In the genomic region with DNA sequence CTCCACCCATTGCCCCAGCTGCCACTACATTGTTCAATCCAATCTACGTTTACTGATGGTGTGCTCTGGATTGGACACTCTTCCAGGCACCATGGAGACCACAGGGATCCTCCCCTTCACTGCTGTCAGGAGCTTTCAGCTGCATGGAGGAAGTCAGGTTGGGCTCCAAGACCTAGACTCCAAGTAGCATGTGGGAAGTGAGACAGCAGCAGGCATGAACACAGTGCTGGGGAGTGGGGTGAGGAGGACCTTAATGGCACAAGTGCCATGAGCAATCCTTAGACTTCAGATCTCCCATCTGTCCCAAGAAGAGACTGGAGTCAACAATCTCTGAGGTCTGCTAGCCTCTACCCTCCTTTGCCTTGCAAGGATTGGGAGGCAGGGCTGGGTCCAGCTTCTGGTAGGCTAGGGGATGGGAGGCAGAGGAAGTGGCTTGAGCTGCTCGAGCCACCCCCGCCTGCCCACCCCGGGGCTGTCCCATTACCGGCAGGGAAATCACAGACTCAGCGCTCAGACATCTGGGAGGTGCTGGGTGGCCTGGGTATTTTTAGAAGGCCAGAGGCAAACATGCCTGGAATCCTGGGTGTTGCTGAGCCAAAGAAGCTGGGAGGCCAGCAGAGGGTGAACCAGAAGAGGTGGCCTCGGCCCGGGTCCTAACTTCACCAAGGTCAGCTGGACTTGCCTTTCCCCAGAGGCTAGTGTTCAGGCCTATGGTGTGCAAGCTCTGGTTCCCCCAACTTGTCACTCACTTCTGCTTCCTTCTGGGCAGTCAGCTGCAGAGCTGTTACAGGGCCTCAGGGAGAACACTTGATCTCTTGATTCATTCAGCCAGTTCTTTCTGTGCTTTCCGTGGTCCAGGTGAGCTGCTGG, we compare ENCODE assay signal across 1 cellular context.
A peak's percentile ranks its signal among the peaks of the same experiment; 100 is the strongest.
TF ChIP-seq lines count a peak whose summit lies in the region.

No MANE protein-coding gene starts in this region.

TF ChIP-seq in GM12878, 131 proteins besides CTCF, POLR2A, EP300 and RAD21 (continued from another document and continues in another):
- TF ChIP-seq, protein P1, sequence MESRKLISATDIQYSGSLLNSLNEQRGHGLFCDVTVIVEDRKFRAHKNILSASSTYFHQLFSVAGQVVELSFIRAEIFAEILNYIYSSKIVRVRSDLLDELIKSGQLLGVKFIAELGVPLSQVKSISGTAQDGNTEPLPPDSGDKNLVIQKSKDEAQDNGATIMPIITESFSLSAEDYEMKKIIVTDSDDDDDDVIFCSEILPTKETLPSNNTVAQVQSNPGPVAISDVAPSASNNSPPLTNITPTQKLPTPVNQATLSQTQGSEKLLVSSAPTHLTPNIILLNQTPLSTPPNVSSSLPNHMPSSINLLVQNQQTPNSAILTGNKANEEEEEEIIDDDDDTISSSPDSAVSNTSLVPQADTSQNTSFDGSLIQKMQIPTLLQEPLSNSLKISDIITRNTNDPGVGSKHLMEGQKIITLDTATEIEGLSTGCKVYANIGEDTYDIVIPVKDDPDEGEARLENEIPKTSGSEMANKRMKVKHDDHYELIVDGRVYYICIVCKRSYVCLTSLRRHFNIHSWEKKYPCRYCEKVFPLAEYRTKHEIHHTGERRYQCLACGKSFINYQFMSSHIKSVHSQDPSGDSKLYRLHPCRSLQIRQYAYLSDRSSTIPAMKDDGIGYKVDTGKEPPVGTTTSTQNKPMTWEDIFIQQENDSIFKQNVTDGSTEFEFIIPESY (IDR thresholded peaks at IDR 0.05): peak; percentile 29; the same call in 1 of the 2 replicates
- TF ChIP-seq ZBED1 (IDR thresholded peaks at IDR 0.05; ENCODE audit: borderline replicate concordance) (peak; percentile 65; the same call in 1 of the 2 replicates), CBX3 (IDR thresholded peaks at IDR 0.05; ENCODE audit: borderline replicate concordance, low read depth) (no peak), SUPT20H (IDR thresholded peaks at IDR 0.05; ENCODE audit: borderline replicate concordance, control insufficient read depth, low read depth, low read length) (no peak), MEF2A (IDR thresholded peaks at IDR 0.05; ENCODE audit: insufficient read depth, low read depth, low read length) (peak; percentile 60; the same call in 1 of the 2 replicates), STAT3 (IDR thresholded peaks at IDR 0.05; ENCODE audit: low read depth, low read length) (no peak), FOXM1 (IDR thresholded peaks at IDR 0.05; ENCODE audit: low read depth, low read length) (no peak), ASH2L (IDR thresholded peaks at IDR 0.05; ENCODE audit: borderline replicate concordance, low read depth) (no peak), IRF4 (IDR thresholded peaks at IDR 0.05; ENCODE audit: low read depth, low read length) (0 out of 2 replicates have a peak, but pooled peaks have one; percentile 34), ZNF24 (IDR thresholded peaks at IDR 0.05) (no peak), TBL1XR1 (IDR thresholded peaks at IDR 0.05; ENCODE audit: low read depth, low read length) (peak; percentile 44; the same call in 1 of the 2 replicates), HDAC2 (IDR thresholded peaks at IDR 0.05) (no peak), TCF3 (IDR thresholded peaks at IDR 0.05; ENCODE audit: borderline replicate concordance, insufficient read depth, low read depth, low read length) (no peak), BHLHE40 (IDR thresholded peaks at IDR 0.05; ENCODE audit: borderline replicate concordance in 1 of 2, low read depth in 2 of 2, low read length in 1 of 2) (peak; percentile 9 to 44; a peak in 2 of 4 replicates), RUNX3 (IDR thresholded peaks at IDR 0.05; ENCODE audit: low read length) (no peak), NR2F1 (conservative IDR thresholded peaks at IDR 0.05) (peak; percentile 64; the same call in 1 of the 2 replicates), DPF2 (IDR thresholded peaks at IDR 0.05) (peak; percentile 83; the same call in 1 of the 2 replicates), CHD1 (IDR thresholded peaks at IDR 0.05; ENCODE audit: low read depth, low read length) (no peak), IKZF1 (conservative IDR thresholded peaks at IDR 0.05) (peak; percentile 94), BACH1 (IDR thresholded peaks at IDR 0.05; ENCODE audit: borderline replicate concordance) (peak; percentile 0; the same call in 1 of the 2 replicates), ZNF217 (IDR thresholded peaks at IDR 0.05) (no peak), EED (IDR thresholded peaks at IDR 0.05; ENCODE audit: low read depth) (peak; percentile 93), RB1 (IDR thresholded peaks at IDR 0.05; ENCODE audit: borderline replicate concordance) (no peak), ESRRA (IDR thresholded peaks at IDR 0.05; ENCODE audit: low read length) (no peak), TARDBP (IDR thresholded peaks at IDR 0.05; ENCODE audit: borderline replicate concordance) (no peak), GABPA (IDR thresholded peaks at IDR 0.05; ENCODE audit: low read depth) (no peak), RFX5 (IDR thresholded peaks at IDR 0.05; ENCODE audit: low read depth, low read length) (no peak), WRNIP1 (IDR thresholded peaks at IDR 0.05; ENCODE audit: borderline replicate concordance, low read depth, low read length) (0 out of 2 replicates have a peak, but pooled peaks have one; percentile 19), POLR2AphosphoS5 (IDR thresholded peaks at IDR 0.05; ENCODE audit: low read length) (peak; percentile 61), CHD4 (IDR thresholded peaks at IDR 0.05) (no peak)
- TF ChIP-seq, protein P2, sequence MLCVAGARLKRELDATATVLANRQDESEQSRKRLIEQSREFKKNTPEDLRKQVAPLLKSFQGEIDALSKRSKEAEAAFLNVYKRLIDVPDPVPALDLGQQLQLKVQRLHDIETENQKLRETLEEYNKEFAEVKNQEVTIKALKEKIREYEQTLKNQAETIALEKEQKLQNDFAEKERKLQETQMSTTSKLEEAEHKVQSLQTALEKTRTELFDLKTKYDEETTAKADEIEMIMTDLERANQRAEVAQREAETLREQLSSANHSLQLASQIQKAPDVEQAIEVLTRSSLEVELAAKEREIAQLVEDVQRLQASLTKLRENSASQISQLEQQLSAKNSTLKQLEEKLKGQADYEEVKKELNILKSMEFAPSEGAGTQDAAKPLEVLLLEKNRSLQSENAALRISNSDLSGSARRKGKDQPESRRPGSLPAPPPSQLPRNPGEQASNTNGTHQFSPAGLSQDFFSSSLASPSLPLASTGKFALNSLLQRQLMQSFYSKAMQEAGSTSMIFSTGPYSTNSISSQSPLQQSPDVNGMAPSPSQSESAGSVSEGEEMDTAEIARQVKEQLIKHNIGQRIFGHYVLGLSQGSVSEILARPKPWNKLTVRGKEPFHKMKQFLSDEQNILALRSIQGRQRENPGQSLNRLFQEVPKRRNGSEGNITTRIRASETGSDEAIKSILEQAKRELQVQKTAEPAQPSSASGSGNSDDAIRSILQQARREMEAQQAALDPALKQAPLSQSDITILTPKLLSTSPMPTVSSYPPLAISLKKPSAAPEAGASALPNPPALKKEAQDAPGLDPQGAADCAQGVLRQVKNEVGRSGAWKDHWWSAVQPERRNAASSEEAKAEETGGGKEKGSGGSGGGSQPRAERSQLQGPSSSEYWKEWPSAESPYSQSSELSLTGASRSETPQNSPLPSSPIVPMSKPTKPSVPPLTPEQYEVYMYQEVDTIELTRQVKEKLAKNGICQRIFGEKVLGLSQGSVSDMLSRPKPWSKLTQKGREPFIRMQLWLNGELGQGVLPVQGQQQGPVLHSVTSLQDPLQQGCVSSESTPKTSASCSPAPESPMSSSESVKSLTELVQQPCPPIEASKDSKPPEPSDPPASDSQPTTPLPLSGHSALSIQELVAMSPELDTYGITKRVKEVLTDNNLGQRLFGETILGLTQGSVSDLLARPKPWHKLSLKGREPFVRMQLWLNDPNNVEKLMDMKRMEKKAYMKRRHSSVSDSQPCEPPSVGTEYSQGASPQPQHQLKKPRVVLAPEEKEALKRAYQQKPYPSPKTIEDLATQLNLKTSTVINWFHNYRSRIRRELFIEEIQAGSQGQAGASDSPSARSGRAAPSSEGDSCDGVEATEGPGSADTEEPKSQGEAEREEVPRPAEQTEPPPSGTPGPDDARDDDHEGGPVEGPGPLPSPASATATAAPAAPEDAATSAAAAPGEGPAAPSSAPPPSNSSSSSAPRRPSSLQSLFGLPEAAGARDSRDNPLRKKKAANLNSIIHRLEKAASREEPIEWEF (IDR thresholded peaks at IDR 0.05; ENCODE audit: insufficient replicate concordance, low read depth, low read length): no peak
- TF ChIP-seq, protein P3, sequence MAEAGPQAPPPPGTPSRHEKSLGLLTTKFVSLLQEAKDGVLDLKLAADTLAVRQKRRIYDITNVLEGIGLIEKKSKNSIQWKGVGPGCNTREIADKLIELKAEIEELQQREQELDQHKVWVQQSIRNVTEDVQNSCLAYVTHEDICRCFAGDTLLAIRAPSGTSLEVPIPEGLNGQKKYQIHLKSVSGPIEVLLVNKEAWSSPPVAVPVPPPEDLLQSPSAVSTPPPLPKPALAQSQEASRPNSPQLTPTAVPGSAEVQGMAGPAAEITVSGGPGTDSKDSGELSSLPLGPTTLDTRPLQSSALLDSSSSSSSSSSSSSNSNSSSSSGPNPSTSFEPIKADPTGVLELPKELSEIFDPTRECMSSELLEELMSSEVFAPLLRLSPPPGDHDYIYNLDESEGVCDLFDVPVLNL (IDR thresholded peaks at IDR 0.05; ENCODE audit: low read depth, low read length): no peak
- TF ChIP-seq, protein P4, sequence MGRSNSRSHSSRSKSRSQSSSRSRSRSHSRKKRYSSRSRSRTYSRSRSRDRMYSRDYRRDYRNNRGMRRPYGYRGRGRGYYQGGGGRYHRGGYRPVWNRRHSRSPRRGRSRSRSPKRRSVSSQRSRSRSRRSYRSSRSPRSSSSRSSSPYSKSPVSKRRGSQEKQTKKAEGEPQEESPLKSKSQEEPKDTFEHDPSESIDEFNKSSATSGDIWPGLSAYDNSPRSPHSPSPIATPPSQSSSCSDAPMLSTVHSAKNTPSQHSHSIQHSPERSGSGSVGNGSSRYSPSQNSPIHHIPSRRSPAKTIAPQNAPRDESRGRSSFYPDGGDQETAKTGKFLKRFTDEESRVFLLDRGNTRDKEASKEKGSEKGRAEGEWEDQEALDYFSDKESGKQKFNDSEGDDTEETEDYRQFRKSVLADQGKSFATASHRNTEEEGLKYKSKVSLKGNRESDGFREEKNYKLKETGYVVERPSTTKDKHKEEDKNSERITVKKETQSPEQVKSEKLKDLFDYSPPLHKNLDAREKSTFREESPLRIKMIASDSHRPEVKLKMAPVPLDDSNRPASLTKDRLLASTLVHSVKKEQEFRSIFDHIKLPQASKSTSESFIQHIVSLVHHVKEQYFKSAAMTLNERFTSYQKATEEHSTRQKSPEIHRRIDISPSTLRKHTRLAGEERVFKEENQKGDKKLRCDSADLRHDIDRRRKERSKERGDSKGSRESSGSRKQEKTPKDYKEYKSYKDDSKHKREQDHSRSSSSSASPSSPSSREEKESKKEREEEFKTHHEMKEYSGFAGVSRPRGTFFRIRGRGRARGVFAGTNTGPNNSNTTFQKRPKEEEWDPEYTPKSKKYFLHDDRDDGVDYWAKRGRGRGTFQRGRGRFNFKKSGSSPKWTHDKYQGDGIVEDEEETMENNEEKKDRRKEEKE (IDR thresholded peaks at IDR 0.05): no peak
- TF ChIP-seq, protein P5, sequence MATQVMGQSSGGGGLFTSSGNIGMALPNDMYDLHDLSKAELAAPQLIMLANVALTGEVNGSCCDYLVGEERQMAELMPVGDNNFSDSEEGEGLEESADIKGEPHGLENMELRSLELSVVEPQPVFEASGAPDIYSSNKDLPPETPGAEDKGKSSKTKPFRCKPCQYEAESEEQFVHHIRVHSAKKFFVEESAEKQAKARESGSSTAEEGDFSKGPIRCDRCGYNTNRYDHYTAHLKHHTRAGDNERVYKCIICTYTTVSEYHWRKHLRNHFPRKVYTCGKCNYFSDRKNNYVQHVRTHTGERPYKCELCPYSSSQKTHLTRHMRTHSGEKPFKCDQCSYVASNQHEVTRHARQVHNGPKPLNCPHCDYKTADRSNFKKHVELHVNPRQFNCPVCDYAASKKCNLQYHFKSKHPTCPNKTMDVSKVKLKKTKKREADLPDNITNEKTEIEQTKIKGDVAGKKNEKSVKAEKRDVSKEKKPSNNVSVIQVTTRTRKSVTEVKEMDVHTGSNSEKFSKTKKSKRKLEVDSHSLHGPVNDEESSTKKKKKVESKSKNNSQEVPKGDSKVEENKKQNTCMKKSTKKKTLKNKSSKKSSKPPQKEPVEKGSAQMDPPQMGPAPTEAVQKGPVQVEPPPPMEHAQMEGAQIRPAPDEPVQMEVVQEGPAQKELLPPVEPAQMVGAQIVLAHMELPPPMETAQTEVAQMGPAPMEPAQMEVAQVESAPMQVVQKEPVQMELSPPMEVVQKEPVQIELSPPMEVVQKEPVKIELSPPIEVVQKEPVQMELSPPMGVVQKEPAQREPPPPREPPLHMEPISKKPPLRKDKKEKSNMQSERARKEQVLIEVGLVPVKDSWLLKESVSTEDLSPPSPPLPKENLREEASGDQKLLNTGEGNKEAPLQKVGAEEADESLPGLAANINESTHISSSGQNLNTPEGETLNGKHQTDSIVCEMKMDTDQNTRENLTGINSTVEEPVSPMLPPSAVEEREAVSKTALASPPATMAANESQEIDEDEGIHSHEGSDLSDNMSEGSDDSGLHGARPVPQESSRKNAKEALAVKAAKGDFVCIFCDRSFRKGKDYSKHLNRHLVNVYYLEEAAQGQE (IDR thresholded peaks at IDR 0.05; ENCODE audit: low read depth, low read length): no peak
- TF ChIP-seq, protein P6, sequence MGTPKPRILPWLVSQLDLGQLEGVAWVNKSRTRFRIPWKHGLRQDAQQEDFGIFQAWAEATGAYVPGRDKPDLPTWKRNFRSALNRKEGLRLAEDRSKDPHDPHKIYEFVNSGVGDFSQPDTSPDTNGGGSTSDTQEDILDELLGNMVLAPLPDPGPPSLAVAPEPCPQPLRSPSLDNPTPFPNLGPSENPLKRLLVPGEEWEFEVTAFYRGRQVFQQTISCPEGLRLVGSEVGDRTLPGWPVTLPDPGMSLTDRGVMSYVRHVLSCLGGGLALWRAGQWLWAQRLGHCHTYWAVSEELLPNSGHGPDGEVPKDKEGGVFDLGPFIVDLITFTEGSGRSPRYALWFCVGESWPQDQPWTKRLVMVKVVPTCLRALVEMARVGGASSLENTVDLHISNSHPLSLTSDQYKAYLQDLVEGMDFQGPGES (IDR thresholded peaks at IDR 0.05): no peak
- TF ChIP-seq, protein P7, sequence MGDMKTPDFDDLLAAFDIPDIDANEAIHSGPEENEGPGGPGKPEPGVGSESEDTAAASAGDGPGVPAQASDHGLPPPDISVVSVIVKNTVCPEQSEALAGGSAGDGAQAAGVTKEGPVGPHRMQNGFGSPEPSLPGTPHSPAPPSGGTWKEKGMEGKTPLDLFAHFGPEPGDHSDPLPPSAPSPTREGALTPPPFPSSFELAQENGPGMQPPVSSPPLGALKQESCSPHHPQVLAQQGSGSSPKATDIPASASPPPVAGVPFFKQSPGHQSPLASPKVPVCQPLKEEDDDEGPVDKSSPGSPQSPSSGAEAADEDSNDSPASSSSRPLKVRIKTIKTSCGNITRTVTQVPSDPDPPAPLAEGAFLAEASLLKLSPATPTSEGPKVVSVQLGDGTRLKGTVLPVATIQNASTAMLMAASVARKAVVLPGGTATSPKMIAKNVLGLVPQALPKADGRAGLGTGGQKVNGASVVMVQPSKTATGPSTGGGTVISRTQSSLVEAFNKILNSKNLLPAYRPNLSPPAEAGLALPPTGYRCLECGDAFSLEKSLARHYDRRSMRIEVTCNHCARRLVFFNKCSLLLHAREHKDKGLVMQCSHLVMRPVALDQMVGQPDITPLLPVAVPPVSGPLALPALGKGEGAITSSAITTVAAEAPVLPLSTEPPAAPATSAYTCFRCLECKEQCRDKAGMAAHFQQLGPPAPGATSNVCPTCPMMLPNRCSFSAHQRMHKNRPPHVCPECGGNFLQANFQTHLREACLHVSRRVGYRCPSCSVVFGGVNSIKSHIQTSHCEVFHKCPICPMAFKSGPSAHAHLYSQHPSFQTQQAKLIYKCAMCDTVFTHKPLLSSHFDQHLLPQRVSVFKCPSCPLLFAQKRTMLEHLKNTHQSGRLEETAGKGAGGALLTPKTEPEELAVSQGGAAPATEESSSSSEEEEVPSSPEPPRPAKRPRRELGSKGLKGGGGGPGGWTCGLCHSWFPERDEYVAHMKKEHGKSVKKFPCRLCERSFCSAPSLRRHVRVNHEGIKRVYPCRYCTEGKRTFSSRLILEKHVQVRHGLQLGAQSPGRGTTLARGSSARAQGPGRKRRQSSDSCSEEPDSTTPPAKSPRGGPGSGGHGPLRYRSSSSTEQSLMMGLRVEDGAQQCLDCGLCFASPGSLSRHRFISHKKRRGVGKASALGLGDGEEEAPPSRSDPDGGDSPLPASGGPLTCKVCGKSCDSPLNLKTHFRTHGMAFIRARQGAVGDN (IDR thresholded peaks at IDR 0.05): peak; percentile 91
